ENCODE assay signal across 9 cellular contexts in genomic region chr17:9402590-9403199, GRCh38.
DNase-seq lines count a peak whose midpoint lies in the region; ATAC-seq and TF ChIP-seq lines count a peak whose summit lies in the region.
"Had no signal": no experiment of that assay in that cellular context is flagged by ENCODE, and none has a peak within 500 bp of the region (broad histone marks: within the 10 kb centered on the region; RNA-seq: fewer than 3 reads in every experiment).

No MANE protein-coding gene starts in this region.

- H3K4me3 ChIP-seq in A673 (ENCODE audit: low read depth, low read length, poor library complexity, severe bottlenecking): no peak overlapping the region

- CTCF ChIA-PET in A673 (lab: Charles Lee): no interaction called here

- H3K36me3 ChIP-seq in A673 (ENCODE audit: insufficient read depth, low read length, poor library complexity, severe bottlenecking): no peaks in the 10 kb centered on the region

- peaks cover 0 to 10% (median 7%) of the 10 kb centered on the region in 5 experiments for H3K9me3 Mint-ChIP-seq in brain
- H3K9me3 Mint-ChIP-seq: central memory CD8-positive, alpha-beta T cell had no signal

- intact Hi-C loops in A673 (cut with micrococcal nuclease; ENCODE audit: unreplicated experiment): loop anchor here (2.0 to 10.0 kb wide), 2 partner anchors 120 to 408 kb away; no protein-coding TSS in a partner anchor

- no peak overlapping the region for H3K27ac ChIP-seq in A673 (ENCODE audit: low read depth, low read length, poor library complexity, severe bottlenecking)

- H3K27me3 Mint-ChIP-seq in brain: no peaks in the 10 kb centered on the region
- H3K27me3 Mint-ChIP-seq: central memory CD8-positive, alpha-beta T cell had no signal

- H3K27me3 ChIP-seq in A673 (replicated peaks; ENCODE audit: insufficient read depth, low read depth, low read length, poor library complexity): no peaks in the 10 kb centered on the region

- no peak overlapping the region for H3K4me3 Mint-ChIP-seq in brain
- H3K4me3 Mint-ChIP-seq: central memory CD8-positive, alpha-beta T cell had no signal

- H3K36me3 Mint-ChIP-seq in brain: peaks cover 23% of the 10 kb centered on the region

- ATAC-seq in GM21619 (IDR thresholded peaks at IDR 0.05; ENCODE audit: unreplicated experiment) (no peak), GM19467 (IDR thresholded peaks at IDR 0.05; ENCODE audit: unreplicated experiment) (no peak), GM18520 (IDR thresholded peaks at IDR 0.05; ENCODE audit: unreplicated experiment) (no peak)

- H3K9me3 ChIP-seq in A673 (ENCODE audit: low read depth, low read length, poor library complexity, severe bottlenecking): no peaks in the 10 kb centered on the region

- POLR2A ChIA-PET in A673 (lab: Charles Lee; ENCODE audit: low non-redundant PET): no interaction called here

- peak; percentile 69 for TF ChIP-seq CTCF in A673 (conservative IDR thresholded peaks at IDR 0.05; ENCODE audit: low read depth, low read length)
- TF ChIP-seq CTCF in GM10266 (IDR thresholded peaks at IDR 0.05; ENCODE audit: control insufficient read depth, insufficient read depth, low read depth, missing control alignments): peak; percentile 53
- TF ChIP-seq CTCF in brain (conservative IDR thresholded peaks at IDR 0.05): peak; percentile 16 to 30

- DNase-seq in A673 (ENCODE audit: low spot score): peak; percentile 71
- peak; percentile 19 for DNase-seq in GM10266 (ENCODE audit: extremely low spot score)
- peak; percentile 1 for DNase-seq in NCI-H82 treated with DMSO at 0.1 percent for 48 hours (lab: John Stamatoyannopoulos, UW; ENCODE audit: unreplicated experiment)
- DNase-seq in midbrain (lab: John Stamatoyannopoulos, UW): peak; percentile 3

- H3K4me1 ChIP-seq in A673 (ENCODE audit: insufficient read depth, low read length, poor library complexity, severe bottlenecking): no peaks in the 10 kb centered on the region

- no TSS peak for BruUV-seq in A673 (replicated peaks; lab: Mats Ljungman, UMichigan)

- H3K27ac Mint-ChIP-seq in brain: no peak overlapping the region

- peaks cover 15% of the 10 kb centered on the region for H3K4me1 Mint-ChIP-seq in brain
- H3K4me1 Mint-ChIP-seq: central memory CD8-positive, alpha-beta T cell had no signal

Comparison
In these comparisons a context has a peak if more than half of its experiments do, and no peak if none do; other contexts are left out.
1. DNase-seq: peak in every context shown above with its lines; median percentile 71 in A673; 19 in GM10266; 3 in midbrain; 1 in NCI-H82 treated with DMSO at 0.1 percent for 48 hours.